Comparison of ENCODE assay signal across 1 cellular context in the genomic region with DNA sequence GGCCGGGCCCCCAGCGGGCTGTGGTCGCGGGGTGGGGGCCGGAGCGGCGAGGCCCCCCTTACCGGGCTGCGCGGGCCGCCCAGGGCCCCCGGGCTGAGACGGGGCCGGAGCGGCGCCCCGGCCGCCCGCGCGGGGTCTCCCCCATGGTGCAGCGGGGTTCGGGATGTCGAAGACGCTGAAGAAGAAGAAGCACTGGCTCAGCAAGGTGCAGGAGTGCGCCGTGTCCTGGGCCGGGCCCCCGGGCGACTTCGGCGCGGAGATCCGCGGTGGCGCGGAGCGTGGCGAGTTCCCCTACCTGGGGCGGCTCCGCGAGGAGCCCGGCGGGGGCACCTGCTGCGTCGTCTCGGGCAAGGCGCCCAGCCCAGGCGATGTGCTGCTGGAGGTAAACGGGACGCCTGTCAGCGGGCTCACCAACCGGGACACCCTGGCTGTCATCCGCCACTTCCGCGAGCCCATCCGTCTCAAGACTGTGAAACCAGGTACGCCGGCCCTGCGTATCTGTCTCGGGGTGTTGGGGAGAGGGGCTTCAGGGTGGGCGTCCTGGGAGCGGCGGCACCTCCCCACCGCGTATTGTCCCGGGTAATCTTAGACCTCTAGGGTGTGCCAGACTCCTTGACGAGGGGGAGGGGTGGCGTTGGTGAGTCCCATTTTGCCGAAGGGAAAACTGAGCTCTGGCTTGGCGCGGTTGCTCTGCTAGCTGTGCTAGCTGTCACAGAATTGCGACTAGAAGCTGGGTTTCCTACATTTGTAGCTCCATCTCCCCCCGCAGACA.
A peak's percentile ranks its signal among the peaks of the same experiment; 100 is the strongest.
TF ChIP-seq lines count a peak whose summit lies in the region.

No MANE protein-coding gene starts in this region.

TF ChIP-seq in HepG2, 621 proteins besides CTCF, POLR2A, EP300 and RAD21 (continued from another document and continues in another):
- TF ChIP-seq, protein P1, sequence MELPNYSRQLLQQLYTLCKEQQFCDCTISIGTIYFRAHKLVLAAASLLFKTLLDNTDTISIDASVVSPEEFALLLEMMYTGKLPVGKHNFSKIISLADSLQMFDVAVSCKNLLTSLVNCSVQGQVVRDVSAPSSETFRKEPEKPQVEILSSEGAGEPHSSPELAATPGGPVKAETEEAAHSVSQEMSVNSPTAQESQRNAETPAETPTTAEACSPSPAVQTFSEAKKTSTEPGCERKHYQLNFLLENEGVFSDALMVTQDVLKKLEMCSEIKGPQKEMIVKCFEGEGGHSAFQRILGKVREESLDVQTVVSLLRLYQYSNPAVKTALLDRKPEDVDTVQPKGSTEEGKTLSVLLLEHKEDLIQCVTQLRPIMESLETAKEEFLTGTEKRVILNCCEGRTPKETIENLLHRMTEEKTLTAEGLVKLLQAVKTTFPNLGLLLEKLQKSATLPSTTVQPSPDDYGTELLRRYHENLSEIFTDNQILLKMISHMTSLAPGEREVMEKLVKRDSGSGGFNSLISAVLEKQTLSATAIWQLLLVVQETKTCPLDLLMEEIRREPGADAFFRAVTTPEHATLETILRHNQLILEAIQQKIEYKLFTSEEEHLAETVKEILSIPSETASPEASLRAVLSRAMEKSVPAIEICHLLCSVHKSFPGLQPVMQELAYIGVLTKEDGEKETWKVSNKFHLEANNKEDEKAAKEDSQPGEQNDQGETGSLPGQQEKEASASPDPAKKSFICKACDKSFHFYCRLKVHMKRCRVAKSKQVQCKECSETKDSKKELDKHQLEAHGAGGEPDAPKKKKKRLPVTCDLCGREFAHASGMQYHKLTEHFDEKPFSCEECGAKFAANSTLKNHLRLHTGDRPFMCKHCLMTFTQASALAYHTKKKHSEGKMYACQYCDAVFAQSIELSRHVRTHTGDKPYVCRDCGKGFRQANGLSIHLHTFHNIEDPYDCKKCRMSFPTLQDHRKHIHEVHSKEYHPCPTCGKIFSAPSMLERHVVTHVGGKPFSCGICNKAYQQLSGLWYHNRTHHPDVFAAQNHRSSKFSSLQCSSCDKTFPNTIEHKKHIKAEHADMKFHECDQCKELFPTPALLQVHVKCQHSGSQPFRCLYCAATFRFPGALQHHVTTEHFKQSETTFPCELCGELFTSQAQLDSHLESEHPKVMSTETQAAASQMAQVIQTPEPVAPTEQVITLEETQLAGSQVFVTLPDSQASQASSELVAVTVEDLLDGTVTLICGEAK (IDR thresholded peaks at IDR 0.05) = no peak
- TF ChIP-seq, protein P1 (CRISPR knock-in tag; IDR thresholded peaks at IDR 0.05) = no peak
- TF ChIP-seq ZNF296 (CRISPR knock-in tag; conservative IDR thresholded peaks at IDR 0.05) (no peak), AKAP8 (CRISPR knock-in tag; IDR thresholded peaks at IDR 0.05) (0 out of 2 replicates have a peak, but pooled peaks have one; percentile 32), ELF1 (CRISPR knock-in tag; IDR thresholded peaks at IDR 0.05) (0 out of 2 replicates have a peak, but pooled peaks have one; percentile 4), ZMYM3 (CRISPR knock-in tag; IDR thresholded peaks at IDR 0.05) (peak; percentile 98), ZNF335 (CRISPR knock-in tag; IDR thresholded peaks at IDR 0.05) (no peak), ZNF558 (CRISPR knock-in tag; IDR thresholded peaks at IDR 0.05; ENCODE audit: borderline replicate concordance) (peak; percentile 48; the same call in 1 of the 2 replicates), ZNF761 (CRISPR knock-in tag; conservative IDR thresholded peaks at IDR 0.05) (no peak), ZNF264 (CRISPR knock-in tag; IDR thresholded peaks at IDR 0.05) (no peak), ZSCAN25 (CRISPR knock-in tag; IDR thresholded peaks at IDR 0.05) (no peak), ZNF75D (CRISPR knock-in tag; IDR thresholded peaks at IDR 0.05; ENCODE audit: borderline replicate concordance) (no peak), SP1 (IDR thresholded peaks at IDR 0.05) (no peak), SP1 (CRISPR knock-in tag; IDR thresholded peaks at IDR 0.05) (0 out of 2 replicates have a peak, but pooled peaks have one; percentile 2), MED1 (CRISPR knock-in tag; IDR thresholded peaks at IDR 0.05) (no peak), HOXA3 (CRISPR knock-in tag; IDR thresholded peaks at IDR 0.05) (no peak), RBM22 (optimal IDR thresholded peaks at IDR 0.05; ENCODE audit: low read length) (no peak), ZNF547 (CRISPR knock-in tag; IDR thresholded peaks at IDR 0.05) (no peak), TAF15 (IDR thresholded peaks at IDR 0.05; ENCODE audit: low read depth, low read length, poor library complexity, severe bottlenecking) (no peak), FOXJ3 (CRISPR knock-in tag; IDR thresholded peaks at IDR 0.05; ENCODE audit: borderline replicate concordance) (no peak), RBFOX2 (IDR thresholded peaks at IDR 0.05; ENCODE audit: low read depth, low read length) (0 out of 2 replicates have a peak, but pooled peaks have one; percentile 13), ZNF383 (CRISPR knock-in tag; IDR thresholded peaks at IDR 0.05; ENCODE audit: borderline replicate concordance) (no peak), ZNF629 (CRISPR knock-in tag; conservative IDR thresholded peaks at IDR 0.05) (peak; percentile 99), FOXK2 (IDR thresholded peaks at IDR 0.05) (no peak), RARA (CRISPR knock-in tag; IDR thresholded peaks at IDR 0.05) (no peak), HNRNPL (IDR thresholded peaks at IDR 0.05; ENCODE audit: low read depth, low read length) (no peak), RFXAP (CRISPR knock-in tag; IDR thresholded peaks at IDR 0.05; ENCODE audit: borderline replicate concordance) (no peak), ZNF747 (CRISPR knock-in tag; IDR thresholded peaks at IDR 0.05; ENCODE audit: borderline replicate concordance) (no peak), ZNF816 (CRISPR knock-in tag; IDR thresholded peaks at IDR 0.05; ENCODE audit: borderline replicate concordance) (0 out of 2 replicates have a peak, but pooled peaks have one; percentile 21), ATRX (CRISPR knock-in tag; IDR thresholded peaks at IDR 0.05; ENCODE audit: borderline replicate concordance) (no peak), ZNF430 (CRISPR knock-in tag; IDR thresholded peaks at IDR 0.05) (peak; percentile 36; the same call in 1 of the 2 replicates), YEATS4 (CRISPR knock-in tag; IDR thresholded peaks at IDR 0.05; ENCODE audit: borderline replicate concordance) (no peak), FIP1L1 (IDR thresholded peaks at IDR 0.05; ENCODE audit: borderline replicate concordance, insufficient read depth, low read depth, low read length) (no peak), ZFP90 (CRISPR knock-in tag; IDR thresholded peaks at IDR 0.05; ENCODE audit: borderline replicate concordance) (no peak), FOXA1 (IDR thresholded peaks at IDR 0.05) (no peak), FOXA1 (CRISPR knock-in tag; IDR thresholded peaks at IDR 0.05) (no peak), ETV5 (CRISPR knock-in tag; IDR thresholded peaks at IDR 0.05; ENCODE audit: borderline replicate concordance) (no peak)
- TF ChIP-seq, protein P2, sequence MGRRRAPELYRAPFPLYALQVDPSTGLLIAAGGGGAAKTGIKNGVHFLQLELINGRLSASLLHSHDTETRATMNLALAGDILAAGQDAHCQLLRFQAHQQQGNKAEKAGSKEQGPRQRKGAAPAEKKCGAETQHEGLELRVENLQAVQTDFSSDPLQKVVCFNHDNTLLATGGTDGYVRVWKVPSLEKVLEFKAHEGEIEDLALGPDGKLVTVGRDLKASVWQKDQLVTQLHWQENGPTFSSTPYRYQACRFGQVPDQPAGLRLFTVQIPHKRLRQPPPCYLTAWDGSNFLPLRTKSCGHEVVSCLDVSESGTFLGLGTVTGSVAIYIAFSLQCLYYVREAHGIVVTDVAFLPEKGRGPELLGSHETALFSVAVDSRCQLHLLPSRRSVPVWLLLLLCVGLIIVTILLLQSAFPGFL (CRISPR knock-in tag; IDR thresholded peaks at IDR 0.05) = no peak
- TF ChIP-seq, protein P3, sequence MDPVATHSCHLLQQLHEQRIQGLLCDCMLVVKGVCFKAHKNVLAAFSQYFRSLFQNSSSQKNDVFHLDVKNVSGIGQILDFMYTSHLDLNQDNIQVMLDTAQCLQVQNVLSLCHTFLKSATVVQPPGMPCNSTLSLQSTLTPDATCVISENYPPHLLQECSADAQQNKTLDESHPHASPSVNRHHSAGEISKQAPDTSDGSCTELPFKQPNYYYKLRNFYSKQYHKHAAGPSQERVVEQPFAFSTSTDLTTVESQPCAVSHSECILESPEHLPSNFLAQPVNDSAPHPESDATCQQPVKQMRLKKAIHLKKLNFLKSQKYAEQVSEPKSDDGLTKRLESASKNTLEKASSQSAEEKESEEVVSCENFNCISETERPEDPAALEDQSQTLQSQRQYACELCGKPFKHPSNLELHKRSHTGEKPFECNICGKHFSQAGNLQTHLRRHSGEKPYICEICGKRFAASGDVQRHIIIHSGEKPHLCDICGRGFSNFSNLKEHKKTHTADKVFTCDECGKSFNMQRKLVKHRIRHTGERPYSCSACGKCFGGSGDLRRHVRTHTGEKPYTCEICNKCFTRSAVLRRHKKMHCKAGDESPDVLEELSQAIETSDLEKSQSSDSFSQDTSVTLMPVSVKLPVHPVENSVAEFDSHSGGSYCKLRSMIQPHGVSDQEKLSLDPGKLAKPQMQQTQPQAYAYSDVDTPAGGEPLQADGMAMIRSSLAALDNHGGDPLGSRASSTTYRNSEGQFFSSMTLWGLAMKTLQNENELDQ (CRISPR knock-in tag; IDR thresholded peaks at IDR 0.05; ENCODE audit: borderline replicate concordance) = no peak
- TF ChIP-seq, protein P4, sequence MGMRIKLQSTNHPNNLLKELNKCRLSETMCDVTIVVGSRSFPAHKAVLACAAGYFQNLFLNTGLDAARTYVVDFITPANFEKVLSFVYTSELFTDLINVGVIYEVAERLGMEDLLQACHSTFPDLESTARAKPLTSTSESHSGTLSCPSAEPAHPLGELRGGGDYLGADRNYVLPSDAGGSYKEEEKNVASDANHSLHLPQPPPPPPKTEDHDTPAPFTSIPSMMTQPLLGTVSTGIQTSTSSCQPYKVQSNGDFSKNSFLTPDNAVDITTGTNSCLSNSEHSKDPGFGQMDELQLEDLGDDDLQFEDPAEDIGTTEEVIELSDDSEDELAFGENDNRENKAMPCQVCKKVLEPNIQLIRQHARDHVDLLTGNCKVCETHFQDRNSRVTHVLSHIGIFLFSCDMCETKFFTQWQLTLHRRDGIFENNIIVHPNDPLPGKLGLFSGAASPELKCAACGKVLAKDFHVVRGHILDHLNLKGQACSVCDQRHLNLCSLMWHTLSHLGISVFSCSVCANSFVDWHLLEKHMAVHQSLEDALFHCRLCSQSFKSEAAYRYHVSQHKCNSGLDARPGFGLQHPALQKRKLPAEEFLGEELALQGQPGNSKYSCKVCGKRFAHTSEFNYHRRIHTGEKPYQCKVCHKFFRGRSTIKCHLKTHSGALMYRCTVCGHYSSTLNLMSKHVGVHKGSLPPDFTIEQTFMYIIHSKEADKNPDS (CRISPR knock-in tag; IDR thresholded peaks at IDR 0.05) = no peak
- TF ChIP-seq, protein P5, sequence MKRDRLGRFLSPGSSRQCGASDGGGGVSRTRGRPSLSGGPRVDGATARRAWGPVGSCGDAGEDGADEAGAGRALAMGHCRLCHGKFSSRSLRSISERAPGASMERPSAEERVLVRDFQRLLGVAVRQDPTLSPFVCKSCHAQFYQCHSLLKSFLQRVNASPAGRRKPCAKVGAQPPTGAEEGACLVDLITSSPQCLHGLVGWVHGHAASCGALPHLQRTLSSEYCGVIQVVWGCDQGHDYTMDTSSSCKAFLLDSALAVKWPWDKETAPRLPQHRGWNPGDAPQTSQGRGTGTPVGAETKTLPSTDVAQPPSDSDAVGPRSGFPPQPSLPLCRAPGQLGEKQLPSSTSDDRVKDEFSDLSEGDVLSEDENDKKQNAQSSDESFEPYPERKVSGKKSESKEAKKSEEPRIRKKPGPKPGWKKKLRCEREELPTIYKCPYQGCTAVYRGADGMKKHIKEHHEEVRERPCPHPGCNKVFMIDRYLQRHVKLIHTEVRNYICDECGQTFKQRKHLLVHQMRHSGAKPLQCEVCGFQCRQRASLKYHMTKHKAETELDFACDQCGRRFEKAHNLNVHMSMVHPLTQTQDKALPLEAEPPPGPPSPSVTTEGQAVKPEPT (CRISPR knock-in tag; IDR thresholded peaks at IDR 0.05; ENCODE audit: low read depth) = no peak
- TF ChIP-seq, protein P6, sequence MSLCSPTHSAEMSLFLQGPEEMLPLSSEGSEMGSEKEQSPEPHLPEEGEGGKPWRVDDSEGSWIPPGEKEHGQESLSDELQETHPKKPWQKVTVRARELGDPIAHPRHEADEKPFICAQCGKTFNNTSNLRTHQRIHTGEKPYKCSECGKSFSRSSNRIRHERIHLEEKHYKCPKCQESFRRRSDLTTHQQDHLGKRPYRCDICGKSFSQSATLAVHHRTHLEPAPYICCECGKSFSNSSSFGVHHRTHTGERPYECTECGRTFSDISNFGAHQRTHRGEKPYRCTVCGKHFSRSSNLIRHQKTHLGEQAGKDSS (CRISPR knock-in tag; IDR thresholded peaks at IDR 0.05; ENCODE audit: borderline replicate concordance, low read depth) = 0 out of 2 replicates have a peak, but pooled peaks have one; percentile 30
- TF ChIP-seq, protein P7, sequence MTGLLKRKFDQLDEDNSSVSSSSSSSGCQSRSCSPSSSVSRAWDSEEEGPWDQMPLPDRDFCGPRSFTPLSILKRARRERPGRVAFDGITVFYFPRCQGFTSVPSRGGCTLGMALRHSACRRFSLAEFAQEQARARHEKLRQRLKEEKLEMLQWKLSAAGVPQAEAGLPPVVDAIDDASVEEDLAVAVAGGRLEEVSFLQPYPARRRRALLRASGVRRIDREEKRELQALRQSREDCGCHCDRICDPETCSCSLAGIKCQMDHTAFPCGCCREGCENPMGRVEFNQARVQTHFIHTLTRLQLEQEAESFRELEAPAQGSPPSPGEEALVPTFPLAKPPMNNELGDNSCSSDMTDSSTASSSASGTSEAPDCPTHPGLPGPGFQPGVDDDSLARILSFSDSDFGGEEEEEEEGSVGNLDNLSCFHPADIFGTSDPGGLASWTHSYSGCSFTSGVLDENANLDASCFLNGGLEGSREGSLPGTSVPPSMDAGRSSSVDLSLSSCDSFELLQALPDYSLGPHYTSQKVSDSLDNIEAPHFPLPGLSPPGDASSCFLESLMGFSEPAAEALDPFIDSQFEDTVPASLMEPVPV (CRISPR knock-in tag; IDR thresholded peaks at IDR 0.05) = 0 out of 2 replicates have a peak, but pooled peaks have one; percentile 32
